In the genomic region with DNA sequence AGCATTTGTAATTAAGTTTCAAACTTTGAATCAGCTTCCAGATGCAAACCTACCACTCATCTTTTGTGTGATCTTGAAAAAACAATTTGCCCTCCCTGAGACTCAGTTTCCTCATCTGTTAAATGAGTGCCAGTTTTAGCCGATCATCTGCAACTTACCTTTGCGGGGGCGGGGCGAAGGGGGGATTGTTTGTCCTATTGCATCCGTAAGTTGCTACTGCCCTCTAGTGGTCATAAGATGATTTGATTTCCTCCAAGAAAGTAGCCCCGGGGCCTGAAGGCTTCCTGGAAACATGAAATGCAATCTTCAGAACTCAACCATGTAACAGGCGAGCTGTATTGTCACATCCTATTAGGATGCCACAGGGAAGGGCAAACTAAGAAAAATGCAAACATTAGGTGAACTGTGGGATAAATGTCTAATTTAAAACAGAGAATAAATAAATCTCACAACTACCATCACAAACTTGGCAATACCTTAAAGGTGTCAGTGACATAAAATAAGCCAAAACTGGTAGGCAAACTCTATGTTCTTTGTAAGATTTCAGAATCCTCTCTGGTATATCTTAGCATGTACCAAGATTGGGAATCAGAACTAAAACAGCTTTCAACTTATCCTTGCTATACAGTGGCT, we compare ENCODE assay signal across 8 cellular contexts.
DNase-seq lines count a peak whose midpoint lies in the region; ATAC-seq and FAIRE-seq lines count a peak whose summit lies in the region.

No MANE protein-coding gene starts in this region.

- peaks cover 5% of the 10 kb centered on the region for H3K4me1 Mint-ChIP-seq in activated CD4-positive, alpha-beta T cell treated with anti-CD3 and anti-CD28 coated beads for 36 hours
- no peaks in the 10 kb centered on the region for H3K4me1 Mint-ChIP-seq in memory B cell
- H3K4me1 Mint-ChIP-seq in stimulated activated effector memory CD8-positive, alpha-beta T cell treated with anti-CD3 and anti-CD28 coated beads, Interleukin-12 subunit alpha, Interleukin-12 subunit beta, amount 100 ng/mL, for 72 hours = peaks cover 6% of the 10 kb centered on the region

- CTCF ChIA-PET in activated CD4-positive, alpha-beta T cell treated with anti-CD3 and anti-CD28 coated beads for 36 hours (lab: Charles Lee) = interaction anchor here (0.5 to 2.8 kb wide), 10 partner anchors 9 to 1173 kb away, joined by 3 to 13 read pairs (median 3); no protein-coding TSS in a partner anchor

- no peaks in the 10 kb centered on the region for H3K27me3 Mint-ChIP-seq in activated CD4-positive, alpha-beta T cell treated with anti-CD3 and anti-CD28 coated beads for 36 hours
- H3K27me3 Mint-ChIP-seq in memory B cell = no peaks in the 10 kb centered on the region

- POLR2A ChIA-PET in activated CD4-positive, alpha-beta T cell treated with anti-CD3 and anti-CD28 coated beads for 36 hours (lab: Charles Lee) = no interaction called here

- intact Hi-C loops in activated CD4-positive, alpha-beta T cell treated with anti-CD3 and anti-CD28 coated beads for 36 hours (cut with DNase I, micrococcal nuclease) = loop anchor here (1.0 to 10.0 kb wide), 6 partner anchors 238 to 1872 kb away; no protein-coding TSS in a partner anchor

- FAIRE-seq in G401.6 (lab: Jason Lieb, UNC) = peak; percentile 75

- ATAC-seq in HG03139 (IDR thresholded peaks at IDR 0.05; ENCODE audit: unreplicated experiment) = peak; percentile 67
- ATAC-seq in activated CD4-positive, alpha-beta T cell treated with anti-CD3 and anti-CD28 coated beads for 36 hours = peak; percentile 47
- peak; percentile 44 for ATAC-seq in memory B cell (ENCODE audit: low read depth)
- ATAC-seq in stimulated activated effector memory CD8-positive, alpha-beta T cell treated with anti-CD3 and anti-CD28 coated beads, Interleukin-12 subunit alpha, Interleukin-12 subunit beta, amount 100 ng/mL, for 72 hours = no peak
- no peak for ATAC-seq in HG03378 (IDR thresholded peaks at IDR 0.05; ENCODE audit: unreplicated experiment)

- H3K9me3 Mint-ChIP-seq in activated CD4-positive, alpha-beta T cell treated with anti-CD3 and anti-CD28 coated beads for 36 hours (ENCODE audit: low read depth) = no peaks in the 10 kb centered on the region
- no peaks in the 10 kb centered on the region for H3K9me3 Mint-ChIP-seq in memory B cell
- no peaks in the 10 kb centered on the region for H3K9me3 Mint-ChIP-seq in stimulated activated effector memory CD8-positive, alpha-beta T cell treated with anti-CD3 and anti-CD28 coated beads, Interleukin-12 subunit alpha, Interleukin-12 subunit beta, amount 100 ng/mL, for 72 hours

- DNase-seq in NCI-H446 treated with DMSO at 0.1 percent for 48 hours (lab: John Stamatoyannopoulos, UW) (peak; percentile 35), ecto neural progenitor cell (ENCODE audit: low spot score) (peak; percentile 68), memory B cell (ENCODE audit: low spot score in 2 of 2) (peak; percentile 13 to 30)
- peak; percentile 71 for DNase-seq in activated CD4-positive, alpha-beta T cell treated with anti-CD3 and anti-CD28 coated beads for 36 hours
- DNase-seq in stimulated activated effector memory CD8-positive, alpha-beta T cell treated with anti-CD3 and anti-CD28 coated beads, Interleukin-12 subunit alpha, Interleukin-12 subunit beta, amount 100 ng/mL, for 72 hours (ENCODE audit: low spot score in 2 of 2) = peak; percentile 6 to 60

- H3K36me3 Mint-ChIP-seq in activated CD4-positive, alpha-beta T cell treated with anti-CD3 and anti-CD28 coated beads for 36 hours (ENCODE audit: low read depth) = no peaks in the 10 kb centered on the region
- no peaks in the 10 kb centered on the region for H3K36me3 Mint-ChIP-seq in memory B cell
- no peaks in the 10 kb centered on the region for H3K36me3 Mint-ChIP-seq in stimulated activated effector memory CD8-positive, alpha-beta T cell treated with anti-CD3 and anti-CD28 coated beads, Interleukin-12 subunit alpha, Interleukin-12 subunit beta, amount 100 ng/mL, for 72 hours

- H3K27ac Mint-ChIP-seq in activated CD4-positive, alpha-beta T cell treated with anti-CD3 and anti-CD28 coated beads for 36 hours = no peak overlapping the region
- H3K27ac Mint-ChIP-seq in memory B cell = no peak overlapping the region
- no peak overlapping the region for H3K27ac Mint-ChIP-seq in stimulated activated effector memory CD8-positive, alpha-beta T cell treated with anti-CD3 and anti-CD28 coated beads, Interleukin-12 subunit alpha, Interleukin-12 subunit beta, amount 100 ng/mL, for 72 hours

- H3K4me3 Mint-ChIP-seq in activated CD4-positive, alpha-beta T cell treated with anti-CD3 and anti-CD28 coated beads for 36 hours = no peak overlapping the region
- no peak overlapping the region for H3K4me3 Mint-ChIP-seq in memory B cell
- no peak overlapping the region for H3K4me3 Mint-ChIP-seq in stimulated activated effector memory CD8-positive, alpha-beta T cell treated with anti-CD3 and anti-CD28 coated beads, Interleukin-12 subunit alpha, Interleukin-12 subunit beta, amount 100 ng/mL, for 72 hours

Comparison
In these comparisons a context has a peak if more than half of its experiments do, and no peak if none do; other contexts are left out.
1. ATAC-seq: peak in HG03139 (single experiment), activated CD4-positive, alpha-beta T cell treated with anti-CD3 and anti-CD28 coated beads for 36 hours (single experiment) and memory B cell (single experiment); none in stimulated activated effector memory CD8-positive, alpha-beta T cell treated with anti-CD3 and anti-CD28 coated beads, Interleukin-12 subunit alpha, Interleukin-12 subunit beta, amount 100 ng/mL, for 72 hours (single experiment) and HG03378 (single experiment).
2. Peak in every context shown above with its lines, with median percentiles within 50 percentile points of each other: DNase-seq.